1 cellular context compared by ENCODE assay signal in the genomic region with DNA sequence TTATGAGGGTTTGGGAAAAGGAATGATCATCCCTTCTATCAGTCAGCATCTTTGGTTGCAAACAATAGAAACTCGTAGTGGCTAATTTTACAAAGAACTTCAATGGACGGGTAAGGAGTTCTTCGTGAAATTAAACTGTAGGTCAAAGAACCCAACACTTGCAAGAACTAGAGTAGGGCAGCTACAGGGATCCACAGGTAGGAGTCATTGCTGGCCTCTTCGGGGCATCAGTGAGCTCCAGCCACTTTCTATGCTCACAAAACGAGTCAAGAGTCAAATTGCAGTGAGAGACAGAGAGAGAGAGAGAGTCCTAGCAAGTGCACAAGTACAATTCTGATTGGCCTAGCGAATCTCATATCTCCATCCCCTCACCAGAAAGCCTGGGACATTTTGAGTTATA.
TF ChIP-seq lines count a peak whose summit lies in the region.

No MANE protein-coding gene starts in this region.

TF ChIP-seq in GM23338, 12 proteins besides CTCF, POLR2A, EP300 and RAD21 (continued from another document):
- TF ChIP-seq ZNF114 (CRISPR knock-in tag; IDR thresholded peaks at IDR 0.05) (no peak), EZH2 (IDR thresholded peaks at IDR 0.05; ENCODE audit: low read depth, unreplicated experiment) (no peak)
TF ChIP-seq in GM23338: peak in this region for 0.
